8 cellular contexts compared by ENCODE assay signal in the genomic region with DNA sequence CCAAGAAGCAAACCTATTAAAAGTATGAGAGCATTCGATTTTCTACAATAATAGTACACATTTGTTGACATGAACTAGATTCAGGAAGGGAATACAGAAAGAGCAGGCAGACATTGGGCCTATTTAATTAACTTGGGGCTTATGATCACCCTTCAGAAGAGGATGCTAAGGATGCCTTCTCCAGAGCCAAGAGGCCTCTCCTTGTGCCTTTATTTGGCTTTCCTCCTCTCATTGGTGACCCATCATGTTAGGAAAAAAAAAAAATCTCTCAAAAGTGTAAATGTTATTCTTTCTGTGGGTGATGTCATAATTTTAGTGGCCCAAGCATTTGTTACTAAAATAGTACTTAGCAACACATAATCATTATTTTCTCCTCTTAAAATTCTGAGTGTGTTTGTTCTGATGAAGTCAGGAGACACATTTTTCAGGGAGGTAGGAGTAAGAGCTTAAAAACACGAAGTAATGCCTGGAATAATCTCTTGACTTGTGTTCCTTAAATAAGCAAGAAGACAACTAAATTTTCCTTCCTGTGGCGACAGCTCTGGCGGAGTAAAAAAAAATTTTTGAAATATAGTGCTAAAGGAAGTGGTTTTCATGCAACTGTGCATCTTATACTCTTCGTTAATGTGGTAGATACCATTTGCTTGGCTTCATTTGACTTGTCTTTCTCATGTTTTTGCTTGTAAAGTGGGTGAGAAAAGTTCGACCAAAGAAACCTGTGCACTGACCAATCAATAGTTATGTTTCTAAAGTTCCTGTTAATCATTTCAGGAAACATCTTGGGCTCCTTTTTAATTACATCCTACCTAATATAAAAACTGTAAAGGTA. TPM values are rescaled to one million over a fixed set of nuclear protein-coding genes. Genes with fewer than 3 reads are reported as not detected.
DNase-seq lines count a peak whose midpoint lies in the region; ATAC-seq and TF ChIP-seq lines count a peak whose summit lies in the region.

No MANE protein-coding gene starts in this region.

- H3K27me3 Mint-ChIP-seq in activated naive CD4-positive, alpha-beta T cell treated with anti-CD3 and anti-CD28 coated beads, Interleukin-2, amount 50 U/mL, for 24 hours = no peaks in the 10 kb centered on the region
- no peaks in the 10 kb centered on the region for H3K27me3 Mint-ChIP-seq in activated B cell treated with CpG ODN at 0.5 μM for 24 hours

- ATAC-seq in HG02970 (IDR thresholded peaks at IDR 0.05; ENCODE audit: low FRiP score, unreplicated experiment) = peak; percentile 62
- ATAC-seq in activated B cell treated with CpG ODN at 0.5 μM for 24 hours (ENCODE audit: low read depth) = peak; percentile 61

- peaks cover 98% of the 10 kb centered on the region for H3K4me1 Mint-ChIP-seq in activated naive CD4-positive, alpha-beta T cell treated with anti-CD3 and anti-CD28 coated beads, Interleukin-2, amount 50 U/mL, for 24 hours
- peaks cover 85% of the 10 kb centered on the region for H3K4me1 Mint-ChIP-seq in activated B cell treated with CpG ODN at 0.5 μM for 24 hours

- H3K27ac Mint-ChIP-seq in activated naive CD4-positive, alpha-beta T cell treated with anti-CD3 and anti-CD28 coated beads, Interleukin-2, amount 50 U/mL, for 24 hours = peak overlapping the region; percentile 93
- H3K27ac Mint-ChIP-seq in activated B cell treated with CpG ODN at 0.5 μM for 24 hours = peak overlapping the region; percentile 94

- intact Hi-C loops in activated B cell treated with CpG ODN at 0.5 μM for 24 hours (cut with micrococcal nuclease) = loop anchor here (1.0 kb wide), 1 partner anchor 11 kb away; a partner anchor contains a TSS

- TF ChIP-seq CTCF in activated B cell treated with CpG ODN at 0.5 μM for 24 hours (IDR thresholded peaks at IDR 0.05) = no peak

- CTCF ChIA-PET in activated B cell treated with CpG ODN at 0.5 μM for 24 hours (lab: Charles Lee) = interaction anchor here (1.1 to 2.0 kb wide), 3 partner anchors 34 to 186 kb away, joined by 3 to 8 read pairs (median 5); no protein-coding TSS in a partner anchor

- no peaks in the 10 kb centered on the region for H3K9me3 Mint-ChIP-seq in activated naive CD4-positive, alpha-beta T cell treated with anti-CD3 and anti-CD28 coated beads, Interleukin-2, amount 50 U/mL, for 24 hours
- peaks cover 4% of the 10 kb centered on the region for H3K9me3 Mint-ChIP-seq in activated B cell treated with CpG ODN at 0.5 μM for 24 hours

- no peak for DNase-seq in activated naive CD4-positive, alpha-beta T cell treated with anti-CD3 and anti-CD28 coated beads, Interleukin-2, amount 50 U/mL, for 16 hours
- DNase-seq in activated B cell treated with CpG ODN at 0.5 μM for 24 hours = no peak
- DNase-seq in renal cortical epithelial cell (ENCODE audit: low read depth) = peak; percentile 30
- no peak for DNase-seq in SW480 (ENCODE audit: low spot score)
- DNase-seq in dedifferentiated amniotic fluid mesenchymal stem cell (ENCODE audit: extremely low spot score) = no peak
- no peak for DNase-seq in stimulated activated CD4-positive, alpha-beta T cell treated with anti-CD3 and anti-CD28 coated beads, Interleukin-12 subunit alpha, Interleukin-12 subunit beta, amount 100 ng/mL, for 4 hours

- peaks cover 6% of the 10 kb centered on the region for H3K36me3 Mint-ChIP-seq in activated naive CD4-positive, alpha-beta T cell treated with anti-CD3 and anti-CD28 coated beads, Interleukin-2, amount 50 U/mL, for 24 hours
- peaks cover 2% of the 10 kb centered on the region for H3K36me3 Mint-ChIP-seq in activated B cell treated with CpG ODN at 0.5 μM for 24 hours (ENCODE audit: low read depth)

- POLR2A ChIA-PET in activated B cell treated with CpG ODN at 0.5 μM for 24 hours (lab: Charles Lee) = interaction anchor here (0.7 to 8.6 kb wide), 8 partner anchors 11 to 64 kb away, joined by 3 to 149 read pairs (median 6); a partner anchor contains a TSS

- peak overlapping the region; percentile 83 for H3K4me3 Mint-ChIP-seq in activated naive CD4-positive, alpha-beta T cell treated with anti-CD3 and anti-CD28 coated beads, Interleukin-2, amount 50 U/mL, for 24 hours
- peak overlapping the region; percentile 71 for H3K4me3 Mint-ChIP-seq in activated B cell treated with CpG ODN at 0.5 μM for 24 hours

RNA-seq across cellular contexts. Expression of a gene that starts 11.3 kb away (rescaled TPM):
- total RNA-seq in activated B cell treated with CpG ODN at 0.5 μM for 24 hours = 489 and 561 TPM in 2 replicates
- 76.8 and 110 TPM in 2 replicates for total RNA-seq in renal cortical epithelial cell
